ENCODE assay signal across 17 cellular contexts in genomic region chr14:82911930-82912329, GRCh38.
"Had no signal": no experiment of that assay in that cellular context is flagged by ENCODE, and none has a peak within 500 bp of the region (broad histone marks: within the 10 kb centered on the region; RNA-seq: fewer than 3 reads in every experiment).

No MANE protein-coding gene starts in this region.

- H3K36me3 ChIP-seq: esophagus squamous epithelium, gastroesophageal sphincter, heart right ventricle, tibial artery had no signal

- H3K9me3 ChIP-seq: esophagus squamous epithelium, gastroesophageal sphincter, heart right ventricle, tibial artery had no signal

- H3K27ac ChIP-seq: coronary artery, esophagus squamous epithelium, gastroesophageal sphincter, heart right ventricle, tibial artery had no signal

- ATAC-seq: gastroesophageal sphincter; naive thymus-derived CD4-positive, alpha-beta T cell had no signal

- DNase-seq: activated CD4-positive, alpha-beta memory T cell treated with anti-CD3 and anti-CD28 coated beads for 36 hours; activated CD4-positive, alpha-beta T cell treated with anti-CD3 and anti-CD28 coated beads for 48 hours; activated naive CD4-positive, alpha-beta T cell treated with Interleukin-2 at 50 U/mL for 16 hours; activated naive CD8-positive, alpha-beta T cell treated with anti-CD3 and anti-CD28 coated beads, Interleukin-2, amount 10 ng/mL, durations not matched to agents 7 days and 5 days; activated T-cell treated with anti-CD3 and anti-CD28 coated beads, Interleukin-2, amount 50 U/mL, for 48 hours; amniotic stem cell; cerebellar nuclear complex; endodermal cell; esophagus squamous epithelium; heart right ventricle; naive thymus-derived CD4-positive, alpha-beta T cell; stimulated activated CD4-positive, alpha-beta T cell treated with anti-CD3 and anti-CD28 coated beads, Interleukin-4, amount 100 ng/mL, for 24 hours; substantia nigra; tibial artery had no signal

- H3K4me3 ChIP-seq: coronary artery, esophagus squamous epithelium, gastroesophageal sphincter, heart right ventricle, lung, tibial artery had no signal
